In genomic region chr12:123712780-123713319, GRCh38 we compare ENCODE assay signal across 8 cellular contexts. TPM values are rescaled to one million over a fixed set of nuclear protein-coding genes. Genes with fewer than 3 reads are reported as not detected.
DNase-seq lines count a peak whose midpoint lies in the region; ATAC-seq and TF ChIP-seq lines count a peak whose summit lies in the region.

No MANE protein-coding gene starts in this region.

- DNase-seq in HFF-Myc (ENCODE audit: extremely low read depth, low read depth) (no peak), T-cell (no peak), fibroblast of lung (ENCODE audit: low read depth in 2 of 2) (no peak), SW480 (ENCODE audit: low spot score) (no peak), NCI-H1436 (lab: John Stamatoyannopoulos, UW) (no peak), NCI-H1092 (lab: John Stamatoyannopoulos, UW) (no peak)
- DNase-seq in activated CD4-positive, alpha-beta T cell treated with anti-CD3 and anti-CD28 coated beads, Interleukin-2, amount 50 U/mL, for 1 hour: no peak

- peaks cover 4% of the 10 kb centered on the region for H3K36me3 Mint-ChIP-seq in T-cell

- no peaks in the 10 kb centered on the region for H3K9me3 ChIP-seq in fibroblast of lung (ENCODE audit: control insufficient read depth, insufficient read depth, low read depth, low read length)

- H3K9me3 Mint-ChIP-seq in T-cell: no peaks in the 10 kb centered on the region

- H3K4me3 Mint-ChIP-seq in T-cell: peak overlapping the region; percentile 85 to 93 (median 91)

- H2AFZ ChIP-seq in fibroblast of lung (ENCODE audit: low read length): peak overlapping the region; percentile 52

- peaks cover 36 to 39% (median 37%) of the 10 kb centered on the region in 3 donors for H3K4me1 Mint-ChIP-seq in T-cell

- no peaks in the 10 kb centered on the region for H4K20me1 ChIP-seq in fibroblast of lung (ENCODE audit: control insufficient read depth, extremely low read depth, insufficient read depth, low read length)

- H3K4me2 ChIP-seq in fibroblast of lung (ENCODE audit: extremely low read depth, insufficient read depth, low read length): peak overlapping the region; percentile 89

- CTCF ChIA-PET in T-cell (lab: Charles Lee): no interaction called here

- peak overlapping the region; percentile 77 for H3K9ac ChIP-seq in fibroblast of lung (ENCODE audit: insufficient read depth, low read length)
- H3K9ac ChIP-seq in rectal smooth muscle tissue (ENCODE audit: low read length): peak overlapping the region; percentile 58

- H3K36me3 ChIP-seq in fibroblast of lung (ENCODE audit: control insufficient read depth, insufficient read depth, low read length) (no peaks in the 10 kb centered on the region), rectal smooth muscle tissue (ENCODE audit: control insufficient read depth, insufficient read depth, low read length) (no peaks in the 10 kb centered on the region)

- POLR2A ChIA-PET in T-cell (lab: Charles Lee): interaction anchor here (0.5 to 1.1 kb wide), 4 partner anchors 75 to 130 kb away, joined by 3 to 9 read pairs (median 5); no protein-coding TSS in a partner anchor

- H3K27me3 ChIP-seq in fibroblast of lung (ENCODE audit: control insufficient read depth, insufficient read depth, low read length) (no peaks in the 10 kb centered on the region), rectal smooth muscle tissue (ENCODE audit: control insufficient read depth, insufficient read depth, low read length) (no peaks in the 10 kb centered on the region)

- H3K4me3 ChIP-seq in HFF-Myc (replicated peaks; ENCODE audit: low read depth, low read length) (peak overlapping the region; percentile 90), fibroblast of lung (replicated peaks in 1 of 4; ENCODE audit: control extremely low read depth in 1 of 4, insufficient read depth in 1 of 4, low read depth in 3 of 4, low read length in 4 of 4) (peak overlapping the region; percentile 69 to 86 (median 82)), rectal smooth muscle tissue (ENCODE audit: low read length) (peak overlapping the region; percentile 88)

- H3K27ac Mint-ChIP-seq in T-cell: peak overlapping the region; percentile 65 to 80

- peak overlapping the region; percentile 71 for H3K27ac ChIP-seq in fibroblast of lung (ENCODE audit: insufficient read depth, low read length)
- H3K27ac ChIP-seq in rectal smooth muscle tissue (ENCODE audit: low read depth, low read length): no peak overlapping the region

- TF ChIP-seq CTCF in HFF-Myc (IDR thresholded peaks at IDR 0.05; ENCODE audit: low read depth, low read length, missing control alignments): no peak
- TF ChIP-seq CTCF in fibroblast of lung (conservative IDR thresholded peaks at IDR 0.05 in 1 of 2, IDR thresholded peaks at IDR 0.05 in 1 of 2; ENCODE audit: low read depth in 1 of 2, low read length in 2 of 2): no peak

- no peak for ATAC-seq in T-cell (replicated peaks in 1 of 4)

- H3K79me2 ChIP-seq in fibroblast of lung (ENCODE audit: control insufficient read depth, insufficient read depth, low read length): peaks cover 15% of the 10 kb centered on the region

- H3K4me1 ChIP-seq in fibroblast of lung (ENCODE audit: control insufficient read depth, extremely low read depth, insufficient read depth, low read length) (no peaks in the 10 kb centered on the region), rectal smooth muscle tissue (ENCODE audit: control insufficient read depth, insufficient read depth, low read length) (peaks cover 5% of the 10 kb centered on the region)

- H3K27me3 Mint-ChIP-seq in T-cell: no peaks in the 10 kb centered on the region

RNA-seq across cellular contexts. Expression of gene ATP6V0A2, which starts 0.7 kb away (rescaled TPM):
- total RNA-seq in T-cell: 10 to 100 TPM; 34.9 to 47.2 (median 46.3) TPM
- total RNA-seq in fibroblast of lung: 16.3 and 22.1 TPM in 2 replicates
- polyA plus RNA-seq in fibroblast of lung: 21.7 and 25.3 TPM in 2 replicates
- polyA plus RNA-seq in fibroblast of lung (2012): 12.5 and 14.3 TPM in 2 replicates
- 37.0 and 49.7 TPM in 2 replicates for polyA minus RNA-seq in fibroblast of lung (ENCODE audit: low replicate concordance)

RNA-seq across cellular contexts. Expression of gene TCTN2, which starts 41.9 kb away (rescaled TPM):
- 10 to 100 TPM in 1 of 5 donors, 1 to 10 TPM in 4; 5.3 to 11.9 (median 6.6) TPM for total RNA-seq in T-cell
- total RNA-seq in fibroblast of lung: 6.7 and 7.9 TPM in 2 replicates
- polyA plus RNA-seq in fibroblast of lung: 11.6 and 14.8 TPM in 2 replicates
- polyA plus RNA-seq in fibroblast of lung (2012): 7.9 and 9.7 TPM in 2 replicates
- 13.4 and 15.1 TPM in 2 replicates for polyA minus RNA-seq in fibroblast of lung (ENCODE audit: low replicate concordance)

RNA-seq across cellular contexts. Expression of gene DNAH10, which starts 49.3 kb away (rescaled TPM):
- total RNA-seq in T-cell (under 1 TPM; 0.08 to 0.32 (median 0.19) TPM), fibroblast of lung (0.26 and 0.33 TPM in 2 replicates)
- 0.06 and 0.12 TPM in 2 replicates for polyA plus RNA-seq in fibroblast of lung
- polyA plus RNA-seq in fibroblast of lung (2012): 0.06 and 0.26 TPM in 2 replicates
- polyA minus RNA-seq in fibroblast of lung (ENCODE audit: low replicate concordance): 1.3 and 2.2 TPM in 2 replicates
